18 cellular contexts compared by ENCODE assay signal in the genomic region with DNA sequence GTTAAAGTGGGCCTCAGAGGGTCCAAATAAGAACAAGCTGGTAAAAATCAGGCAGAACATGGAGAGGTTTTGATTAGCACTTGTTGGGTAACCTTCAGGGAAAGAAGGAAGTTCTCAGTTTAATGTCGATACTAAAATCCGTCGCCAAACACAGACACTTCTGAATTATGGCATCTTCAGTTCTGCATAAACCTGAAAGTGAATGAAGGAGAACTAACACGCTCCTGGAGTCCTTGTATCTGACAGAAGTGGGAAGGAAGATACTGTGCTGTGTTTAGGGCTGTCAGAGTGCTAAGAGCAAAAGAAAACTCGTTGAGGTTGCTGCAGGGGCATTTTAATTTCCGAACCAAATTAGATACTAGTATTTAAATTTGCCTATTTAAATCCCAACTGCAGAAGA.
DNase-seq lines count a peak whose midpoint lies in the region; ATAC-seq and TF ChIP-seq lines count a peak whose summit lies in the region.
"Had no signal": no experiment of that assay in that cellular context is flagged by ENCODE, and none has a peak within 500 bp of the region (broad histone marks: within the 10 kb centered on the region; RNA-seq: fewer than 3 reads in every experiment).

No MANE protein-coding gene starts in this region.

- no peaks in the 10 kb centered on the region for H3K4me1 ChIP-seq in A673 (ENCODE audit: insufficient read depth, low read length, poor library complexity, severe bottlenecking)

- H3K9me3 Mint-ChIP-seq in naive B cell: peaks cover 0 to 6% (median 3%) of the 10 kb centered on the region in 7 donors
- H3K9me3 Mint-ChIP-seq: activated naive CD4-positive, alpha-beta T cell treated with anti-CD3 and anti-CD28 coated beads, Interleukin-2, amount 50 U/mL, for 24 hours had no signal

- intact Hi-C loops in A673 (cut with micrococcal nuclease; ENCODE audit: unreplicated experiment): no loop called here

- DNase-seq in NAMALWA (ENCODE audit: low spot score) (peak; percentile 59), naive B cell (peak; percentile 36), NCI-H2227 (lab: John Stamatoyannopoulos, UW; ENCODE audit: unreplicated experiment) (no peak), A673 (ENCODE audit: low spot score) (no peak), occipital lobe (lab: John Stamatoyannopoulos, UW) (no peak), NCI-H1417 treated with DMSO at 0.1 percent for 48 hours (lab: John Stamatoyannopoulos, UW) (no peak)
- DNase-seq: activated CD4-positive, alpha-beta T cell treated with anti-CD3 and anti-CD28 coated beads for 1 hour; CD4-positive, CD25-positive, alpha-beta regulatory T cell; left lung; NCI-H1092 treated with DMSO at 0.1 percent for 48 hours; NCI-H226; stimulated activated CD4-positive, alpha-beta T cell treated with anti-CD3 and anti-CD28 coated beads, Interleukin-1b, Interleukin-23, amount 100 ng/mL, for 48 hours; stimulated activated CD8-positive, alpha-beta memory T cell treated with anti-CD3 and anti-CD28 coated beads, Interleukin-4, amount 100 ng/mL, for 48 hours; trophoblast cell had no signal

- H3K27me3 ChIP-seq in A673 (replicated peaks; ENCODE audit: insufficient read depth, low read depth, low read length, poor library complexity): no peaks in the 10 kb centered on the region
- H3K27me3 ChIP-seq: cardiac muscle cell, left lung had no signal

- POLR2A ChIA-PET in A673 (lab: Charles Lee; ENCODE audit: low non-redundant PET): no interaction called here

- H3K9me3 ChIP-seq in A673 (ENCODE audit: low read depth, low read length, poor library complexity, severe bottlenecking): no peaks in the 10 kb centered on the region
- H3K9me3 ChIP-seq: left lung had no signal

- ATAC-seq in GM18868 (IDR thresholded peaks at IDR 0.05; ENCODE audit: unreplicated experiment) (peak; percentile 46), HG02759 (IDR thresholded peaks at IDR 0.05; ENCODE audit: unreplicated experiment) (peak; percentile 41), naive B cell (ENCODE audit: low read depth in 2 of 2) (peak; percentile 81 to 85)
- ATAC-seq: left lung had no signal

- TF ChIP-seq CTCF in A673 (conservative IDR thresholded peaks at IDR 0.05; ENCODE audit: low read depth, low read length): no peak

- H3K27me3 Mint-ChIP-seq in naive B cell: no peaks in the 10 kb centered on the region
- H3K27me3 Mint-ChIP-seq: activated naive CD4-positive, alpha-beta T cell treated with anti-CD3 and anti-CD28 coated beads, Interleukin-2, amount 50 U/mL, for 24 hours had no signal

- CTCF ChIA-PET in A673 (lab: Charles Lee): no interaction called here

- H3K27ac Mint-ChIP-seq in naive B cell: peak overlapping the region; percentile 4 to 94 (median 78)
- H3K27ac Mint-ChIP-seq: activated naive CD4-positive, alpha-beta T cell treated with anti-CD3 and anti-CD28 coated beads, Interleukin-2, amount 50 U/mL, for 24 hours; CD4-positive, CD25-positive, alpha-beta regulatory T cell had no signal

- peak overlapping the region; percentile 43 to 89 (median 82) for H3K4me3 Mint-ChIP-seq in naive B cell
- H3K4me3 Mint-ChIP-seq: activated naive CD4-positive, alpha-beta T cell treated with anti-CD3 and anti-CD28 coated beads, Interleukin-2, amount 50 U/mL, for 24 hours; CD4-positive, CD25-positive, alpha-beta regulatory T cell had no signal

- no peaks in the 10 kb centered on the region for H3K36me3 ChIP-seq in A673 (ENCODE audit: insufficient read depth, low read length, poor library complexity, severe bottlenecking)
- H3K36me3 ChIP-seq: cardiac muscle cell, left lung had no signal

- peaks cover 26 to 29% of the 10 kb centered on the region in 2 donors for H3K36me3 Mint-ChIP-seq in naive B cell
- H3K36me3 Mint-ChIP-seq: activated naive CD4-positive, alpha-beta T cell treated with anti-CD3 and anti-CD28 coated beads, Interleukin-2, amount 50 U/mL, for 24 hours; CD4-positive, CD25-positive, alpha-beta regulatory T cell had no signal

- no peak overlapping the region for H3K4me3 ChIP-seq in A673 (ENCODE audit: low read depth, low read length, poor library complexity, severe bottlenecking)
- H3K4me3 ChIP-seq: cardiac muscle cell, left lung had no signal

- BruUV-seq in A673 (replicated peaks; lab: Mats Ljungman, UMichigan): no TSS peak

- peaks cover 51 to 76% (median 61%) of the 10 kb centered on the region in 3 donors for H3K4me1 Mint-ChIP-seq in naive B cell

- H3K27ac ChIP-seq in A673 (ENCODE audit: low read depth, low read length, poor library complexity, severe bottlenecking): no peak overlapping the region
- H3K27ac ChIP-seq: cardiac muscle cell, left lung had no signal

Comparison
In these comparisons a context has a peak if more than half of its experiments do, and no peak if none do; other contexts are left out.
1. DNase-seq: peak in NAMALWA (single experiment) and naive B cell (single experiment); none in NCI-H2227 (single experiment), A673 (single experiment), occipital lobe (single experiment) and NCI-H1417 treated with DMSO at 0.1 percent for 48 hours (single experiment).
2. Peak in every context shown above with its lines, with median percentiles within 50 percentile points of each other: ATAC-seq.